9 cellular contexts compared by ENCODE assay signal in the genomic region with DNA sequence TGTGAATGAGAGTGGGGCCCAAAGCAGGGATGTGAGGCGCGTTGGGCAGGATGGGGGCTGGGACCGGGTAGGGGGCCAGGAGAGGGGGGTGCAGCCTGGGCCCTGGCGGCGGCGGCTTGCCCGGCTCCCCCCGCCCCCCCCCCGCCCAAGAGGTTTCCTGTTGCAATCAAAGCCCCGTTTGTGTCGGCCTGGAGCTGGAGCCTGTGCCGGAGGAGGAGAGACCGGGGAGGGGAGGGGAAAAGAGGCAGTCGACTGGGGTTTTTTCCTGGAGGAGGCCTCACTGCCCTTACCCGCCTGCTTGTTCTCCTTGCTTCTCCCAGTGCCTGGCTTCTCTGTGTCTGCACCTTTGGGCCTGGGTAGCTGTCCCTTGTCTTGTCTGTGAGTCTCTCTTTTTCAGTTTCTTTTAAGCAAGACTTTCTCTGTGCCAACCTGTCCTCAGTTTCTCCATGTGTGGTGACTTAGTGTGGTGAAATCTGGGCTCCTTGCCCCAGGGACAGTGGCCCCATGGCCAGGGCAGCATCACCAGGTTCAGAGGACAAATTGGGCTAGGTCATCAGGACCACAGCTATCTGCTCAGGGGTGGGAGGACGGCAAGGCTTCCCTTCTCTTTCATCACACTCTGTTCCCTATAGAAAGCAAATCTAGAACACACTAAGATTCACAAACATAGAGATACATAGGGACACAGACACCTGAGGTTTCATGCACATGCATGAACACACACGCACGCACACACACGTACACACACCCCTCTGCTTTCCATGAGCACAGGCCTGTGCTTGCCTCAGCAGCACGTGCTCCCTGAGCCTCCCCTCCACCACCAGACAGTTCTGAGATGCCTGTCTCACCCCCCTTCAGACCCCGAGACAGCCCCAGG. TPM values are rescaled to one million over a fixed set of nuclear protein-coding genes. Genes with fewer than 3 reads are reported as not detected.
DNase-seq lines count a peak whose midpoint lies in the region; ATAC-seq, FAIRE-seq and TF ChIP-seq lines count a peak whose summit lies in the region.
"Had no signal": no experiment of that assay in that cellular context is flagged by ENCODE, and none has a peak within 500 bp of the region (broad histone marks: within the 10 kb centered on the region; RNA-seq: fewer than 3 reads in every experiment).

No MANE protein-coding gene starts in this region.

- peaks cover 15% of the 10 kb centered on the region for H3F3A ChIP-seq in Loucy (ENCODE audit: low read depth)

- H3K36me3 ChIP-seq in Loucy (ENCODE audit: insufficient read depth, low read length) (no peaks in the 10 kb centered on the region), adipocyte (ENCODE audit: control insufficient read depth, insufficient read depth, low read length, severe bottlenecking) (no peaks in the 10 kb centered on the region), stomach (peaks cover 6 to 26% (median 16%) of the 10 kb centered on the region in 4 donors)

- 0 out of 2 replicates have a peak overlapping the region, but pooled peaks have one; percentile 1 for H2AFZ ChIP-seq in Loucy (ENCODE audit: low read length)

- intact Hi-C loops in right cardiac atrium (cut with DNase I) (no loop called here), stomach (cut with DNase I; ENCODE audit: low total_unique reads) (no loop called here), left colon (cut with DNase I, micrococcal nuclease) (no loop called here)

- FAIRE-seq in D721Med (lab: Jason Lieb, UNC) = no peak

- no peaks in the 10 kb centered on the region for H3K9me2 ChIP-seq in Loucy (replicated peaks; ENCODE audit: low read depth, low read length)

- WGBS in right cardiac atrium = 32% methylated on average over 21 of the region's 21 CpGs
- WGBS in stomach, 5 donors = 23 to 28% (median 26%) methylated on average over 17 to 21 of the region's 21 CpGs

- DNase-seq in adipocyte (ENCODE audit: low read depth) (peak; percentile 85), right cardiac atrium (peak; percentile 67 to 84 (median 84)), stomach (no peak), D721Med (ENCODE audit: insufficient read length, low spot score) (no peak), RPMI8226 (no peak), left colon (no peak), NCI-H2171 (lab: John Stamatoyannopoulos, UW) (no peak)

- H3K27ac ChIP-seq in right cardiac atrium (ENCODE audit: low read length) = peak overlapping the region; percentile 80
- H3K27ac ChIP-seq in stomach = peak overlapping the region; percentile 34 to 99 (median 98)

- peak overlapping the region; percentile 94 for H3K4me2 ChIP-seq in Loucy (ENCODE audit: low read depth, low read length, poor library complexity, severe bottlenecking)

- peak overlapping the region; percentile 87 for H3K4me3 ChIP-seq in Loucy (ENCODE audit: low read length, poor library complexity, severe bottlenecking)
- peak overlapping the region; percentile 29 for H3K4me3 ChIP-seq in adipocyte (ENCODE audit: low read length)
- no peak overlapping the region for H3K4me3 ChIP-seq in right cardiac atrium (ENCODE audit: low read length)
- H3K4me3 ChIP-seq in stomach = no peak overlapping the region

- no peak for TF ChIP-seq EP300 in stomach (IDR thresholded peaks at IDR 0.05)

- ATAC-seq in right cardiac atrium (no peak), left colon (no peak)

- no peaks in the 10 kb centered on the region for H4K20me1 ChIP-seq in Loucy (ENCODE audit: insufficient read depth, low read length, poor library complexity, severe bottlenecking)

- H3K9me3 ChIP-seq in Loucy (ENCODE audit: insufficient read depth, low read depth, low read length) = no peaks in the 10 kb centered on the region
- H3K9me3 ChIP-seq in adipocyte (ENCODE audit: control insufficient read depth, low read length) = no peaks in the 10 kb centered on the region
- H3K9me3 ChIP-seq in right cardiac atrium (ENCODE audit: control insufficient read depth, low read length) = no peaks in the 10 kb centered on the region
- H3K9me3 ChIP-seq in stomach = no peaks in the 10 kb centered on the region

- H3K79me2 ChIP-seq in Loucy (ENCODE audit: insufficient read depth, low read length) = no peaks in the 10 kb centered on the region

- H3K4me1 ChIP-seq in Loucy (ENCODE audit: insufficient read depth, low read length, poor library complexity, severe bottlenecking) = peaks cover 49% of the 10 kb centered on the region
- H3K4me1 ChIP-seq in adipocyte (ENCODE audit: control insufficient read depth, insufficient read depth, low read length) = peaks cover 29% of the 10 kb centered on the region
- H3K4me1 ChIP-seq in right cardiac atrium (ENCODE audit: control insufficient read depth, insufficient read depth, low read length) = peaks cover 8% of the 10 kb centered on the region
- peaks cover 43 to 74% (median 65%) of the 10 kb centered on the region in 4 donors for H3K4me1 ChIP-seq in stomach

- no peak for TF ChIP-seq POLR2A in stomach (IDR thresholded peaks at IDR 0.05)

- H3K9ac ChIP-seq in Loucy (ENCODE audit: low read depth, low read length, poor library complexity, severe bottlenecking) = peak overlapping the region; percentile 65
- peak overlapping the region; percentile 77 for H3K9ac ChIP-seq in adipocyte (ENCODE audit: low read length)

- TF ChIP-seq CTCF in Loucy (conservative IDR thresholded peaks at IDR 0.05; ENCODE audit: low read length) = no peak
- TF ChIP-seq CTCF in stomach (IDR thresholded peaks at IDR 0.05) = no peak
- no peak for TF ChIP-seq CTCF in D721Med (IDR thresholded peaks at IDR 0.05; ENCODE audit: insufficient read depth, missing control alignments)

- H3K27me3 ChIP-seq in Loucy (ENCODE audit: insufficient read depth, low read length, poor library complexity, severe bottlenecking) (no peaks in the 10 kb centered on the region), adipocyte (replicated peaks; ENCODE audit: control insufficient read depth, insufficient read depth, low read length) (no peaks in the 10 kb centered on the region), right cardiac atrium (ENCODE audit: control insufficient read depth, insufficient read depth) (no peaks in the 10 kb centered on the region), stomach (no peaks in the 10 kb centered on the region)

RNA-seq across cellular contexts. Expression of gene RARG, which starts 8.4 kb away (rescaled TPM):
- total RNA-seq in right cardiac atrium (10 to 100 TPM; 11.7 to 26.2 (median 23.4) TPM), stomach (10 to 100 TPM in 2 of 5 donors, 1 to 10 TPM in 3; 2.0 to 26.5 (median 9.5) TPM), left colon (10 to 100 TPM; 10.2 to 12.3 TPM)
- polyA plus RNA-seq in right cardiac atrium (10.5 TPM), stomach (10 to 100 TPM in 1 of 3 donors, 1 to 10 TPM in 2; 4.9 to 37.7 (median 9.6) TPM)

RNA-seq across cellular contexts. Expression of gene ITGB7, which starts 16.6 kb away (rescaled TPM):
- total RNA-seq in right cardiac atrium = 1 to 10 TPM in 2 of 4 donors, under 1 TPM in 2; 0.88 to 2.8 (median 1.3) TPM
- 0.45 TPM for polyA plus RNA-seq in right cardiac atrium
- total RNA-seq in stomach = 10 to 100 TPM in 1 of 5 donors, 1 to 10 TPM in 2, not detected in 2; 4.6 to 29.5 (median 5.7) TPM
- polyA plus RNA-seq in stomach = 1 to 10 TPM in 2 of 3 donors, under 1 TPM in 1; 0.56 to 3.8 (median 1.7) TPM
- total RNA-seq in left colon = 1 to 10 TPM; 4.6 to 9.1 TPM
- total RNA-seq: M059J had no signal

RNA-seq across cellular contexts. Expression of gene CSAD, which starts 42.9 kb away (rescaled TPM):
- total RNA-seq in right cardiac atrium (10 to 100 TPM; 10.3 to 13.0 (median 12.3) TPM), stomach (100 to 1,000 TPM in 2 of 5 donors, 10 to 100 TPM in 3; 30.3 to 334 (median 38.9) TPM), left colon (10 to 100 TPM; 22.8 to 28.7 TPM)
- polyA plus RNA-seq in right cardiac atrium (16.2 TPM), stomach (10 to 100 TPM in 1 of 3 donors, 1 to 10 TPM in 2; 4.6 to 52.6 (median 5.7) TPM)

RNA-seq across cellular contexts. Expression of gene ZNF740, which starts 43.1 kb away (rescaled TPM):
- total RNA-seq in right cardiac atrium (10 to 100 TPM; 13.8 to 29.9 (median 22.4) TPM), stomach (10 to 100 TPM in 3 of 5 donors, 1 to 10 TPM in 2; 4.1 to 37.5 (median 10.3) TPM), left colon (10 to 100 TPM; 28.7 to 32.7 TPM)
- polyA plus RNA-seq in right cardiac atrium (5.3 TPM), stomach (1 to 10 TPM; 4.0 to 4.9 (median 4.1) TPM)

RNA-seq across cellular contexts. Expression of gene ESPL1, which starts 44.5 kb away (rescaled TPM):
- 1 to 10 TPM in 1 of 4 donors, under 1 TPM in 3; 0.23 to 1.2 (median 0.40) TPM for total RNA-seq in right cardiac atrium
- 0.11 TPM for polyA plus RNA-seq in right cardiac atrium
- total RNA-seq in stomach = 10 to 100 TPM in 1 of 5 donors, 1 to 10 TPM in 4; 3.3 to 43.2 (median 6.6) TPM
- polyA plus RNA-seq in stomach = 10 to 100 TPM in 1 of 3 donors, under 1 TPM in 2; 0.15 to 13.1 (median 0.75) TPM
- total RNA-seq in left colon = 1 to 10 TPM; 3.3 to 9.6 TPM

Comparison
In these comparisons a context has a peak if more than half of its experiments do, and no peak if none do; other contexts are left out.
1. H3K4me3 ChIP-seq: peak in Loucy (single experiment) and adipocyte (single experiment); none in right cardiac atrium (single experiment) and stomach (0 of 4).
2. DNase-seq: peak in adipocyte (single experiment) and right cardiac atrium (3 of 3); none in stomach (single experiment), D721Med (single experiment), RPMI8226 (single experiment), left colon (0 of 2) and NCI-H2171 (single experiment).